In the genomic region with DNA sequence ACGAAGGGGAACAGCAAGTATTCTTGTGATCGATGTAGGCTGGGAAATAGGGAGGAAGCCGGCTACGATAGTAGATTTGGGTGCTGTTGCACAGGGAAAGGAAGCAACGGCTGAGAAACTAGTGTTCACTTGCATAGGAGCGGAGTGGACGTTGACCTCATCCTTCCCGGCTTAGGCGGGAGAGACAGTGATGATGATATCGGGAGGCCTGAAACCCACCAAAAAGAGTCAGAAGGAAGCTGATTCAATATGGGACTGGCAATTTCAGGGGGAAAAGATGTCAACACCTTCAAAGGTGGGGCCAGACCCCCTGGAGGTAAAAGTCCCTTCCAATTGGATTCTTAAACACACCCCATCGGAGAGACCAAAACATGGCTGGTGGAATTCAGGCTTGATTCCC, we compare ENCODE assay signal across 23 cellular contexts.
A peak's percentile ranks its signal among the peaks of the same experiment; 100 is the strongest.
DNase-seq lines count a peak whose midpoint lies in the region; ATAC-seq lines count a peak whose summit lies in the region.
"Had no signal": no experiment of that assay in that cellular context is flagged by ENCODE, and none has a peak within 500 bp of the region (broad histone marks: within the 10 kb centered on the region; RNA-seq: fewer than 3 reads in every experiment).

No MANE protein-coding gene starts in this region.

- H2AK5ac ChIP-seq in neuronal stem cell (ENCODE audit: low read depth, low read length) = no peak overlapping the region

- H3K4me3 ChIP-seq in CD8-positive, alpha-beta memory T cell (ENCODE audit: low read length) = no peak overlapping the region
- no peak overlapping the region for H3K4me3 ChIP-seq in neuronal stem cell (ENCODE audit: low read length in 2 of 2)
- H3K4me3 ChIP-seq: A549, cardiac muscle cell, lung, ovary had no signal

- peaks cover 88% of the 10 kb centered on the region for H3K4me1 Mint-ChIP-seq in activated CD4-positive, alpha-beta T cell treated with anti-CD3 and anti-CD28 coated beads, Interleukin-2, amount 10 ng/mL, durations not matched to agents 7 days and 5 days
- peaks cover 75 to 94% (median 78%) of the 10 kb centered on the region in 3 donors for H3K4me1 Mint-ChIP-seq in CD8-positive, alpha-beta memory T cell

- peaks cover 3% of the 10 kb centered on the region for H3K9me3 Mint-ChIP-seq in activated CD4-positive, alpha-beta T cell treated with anti-CD3 and anti-CD28 coated beads, Interleukin-2, amount 10 ng/mL, durations not matched to agents 7 days and 5 days
- no peaks in the 10 kb centered on the region for H3K9me3 Mint-ChIP-seq in CD8-positive, alpha-beta memory T cell
- peaks cover 0 to 4% of the 10 kb centered on the region in 2 donors for H3K9me3 Mint-ChIP-seq in activated naive CD4-positive, alpha-beta T cell treated with anti-CD3 and anti-CD28 coated beads, Interleukin-2, amount 50 U/mL, for 72 hours

- no peak overlapping the region for H3K9ac ChIP-seq in neuronal stem cell (ENCODE audit: low read depth, low read length, poor library complexity)

- no peaks in the 10 kb centered on the region for H3K27me3 ChIP-seq in CD8-positive, alpha-beta memory T cell (ENCODE audit: insufficient read depth, low read length, poor library complexity, severe bottlenecking)
- H3K27me3 ChIP-seq in neuronal stem cell (ENCODE audit: control insufficient read depth in 3 of 3, insufficient read depth in 3 of 3, low read depth in 1 of 3, low read length in 3 of 3) = peaks cover 0 to 32% (median 0%) of the 10 kb centered on the region in 3 experiments
- H3K27me3 ChIP-seq: cardiac muscle cell, ovary had no signal

- H3K4me1 ChIP-seq in CD8-positive, alpha-beta memory T cell (ENCODE audit: insufficient read depth, low read length) = peaks cover 68% of the 10 kb centered on the region
- H3K4me1 ChIP-seq in neuronal stem cell (ENCODE audit: control insufficient read depth in 2 of 2, insufficient read depth in 1 of 2, low read depth in 1 of 2, low read length in 2 of 2) = peaks cover 0 to 12% of the 10 kb centered on the region in 2 donors
- H3K4me1 ChIP-seq: A549 had no signal

- H3K27ac ChIP-seq in CD8-positive, alpha-beta memory T cell (ENCODE audit: low read depth, low read length) = no peak overlapping the region
- no peak overlapping the region for H3K27ac ChIP-seq in neuronal stem cell (replicated peaks; ENCODE audit: low read length)
- H3K27ac ChIP-seq: A549, C4-2B, cardiac muscle cell, ovary had no signal

- no peak for ATAC-seq in activated naive CD4-positive, alpha-beta T cell treated with anti-CD3 and anti-CD28 coated beads, Interleukin-2, amount 50 U/mL, for 72 hours
- ATAC-seq: A549, Panc1, right cardiac atrium had no signal

- CTCF ChIA-PET in activated CD4-positive, alpha-beta T cell treated with anti-CD3 and anti-CD28 coated beads, Interleukin-2, amount 10 ng/mL, durations not matched to agents 7 days and 5 days (lab: Charles Lee) = interaction anchor here (0.8 to 3.9 kb wide), 5 partner anchors 9 to 172 kb away, joined by 3 to 16 read pairs (median 4); no protein-coding TSS in a partner anchor
- CTCF ChIA-PET in CD8-positive, alpha-beta memory T cell (lab: Charles Lee) = interaction anchor here (0.8 to 1.6 kb wide), 2 partner anchors 28 to 118 kb away, joined by 3 to 5 read pairs; no protein-coding TSS in a partner anchor

- H3K27ac Mint-ChIP-seq in activated CD4-positive, alpha-beta T cell treated with anti-CD3 and anti-CD28 coated beads, Interleukin-2, amount 10 ng/mL, durations not matched to agents 7 days and 5 days = peak overlapping the region; percentile 88
- H3K27ac Mint-ChIP-seq in CD8-positive, alpha-beta memory T cell = peak overlapping the region; percentile 59 to 91 (median 86)
- peak overlapping the region; percentile 85 to 96 for H3K27ac Mint-ChIP-seq in activated naive CD4-positive, alpha-beta T cell treated with anti-CD3 and anti-CD28 coated beads, Interleukin-2, amount 50 U/mL, for 72 hours
- H3K27ac Mint-ChIP-seq: dendritic cell treated with granulocyte-macrophage colony-stimulating factor and Interleukin-4, amounts not matched to agents 40 ng/mL and 50 ng/mL, for 4 days had no signal

- no peak overlapping the region for H4K8ac ChIP-seq in neuronal stem cell (ENCODE audit: low read depth, low read length)

- no peak overlapping the region for H2AFZ ChIP-seq in neuronal stem cell (ENCODE audit: low read length)

- H3K36me3 Mint-ChIP-seq in activated CD4-positive, alpha-beta T cell treated with anti-CD3 and anti-CD28 coated beads, Interleukin-2, amount 10 ng/mL, durations not matched to agents 7 days and 5 days (ENCODE audit: low read depth) = peaks cover 68% of the 10 kb centered on the region
- H3K36me3 Mint-ChIP-seq in CD8-positive, alpha-beta memory T cell = peaks cover 0 to 53% (median 4%) of the 10 kb centered on the region in 3 donors
- H3K36me3 Mint-ChIP-seq in activated naive CD4-positive, alpha-beta T cell treated with anti-CD3 and anti-CD28 coated beads, Interleukin-2, amount 50 U/mL, for 72 hours = peaks cover 5 to 57% of the 10 kb centered on the region in 2 donors

- peak overlapping the region; percentile 38 for H2BK15ac ChIP-seq in neuronal stem cell (ENCODE audit: low read length)

- no peaks in the 10 kb centered on the region for H3K9me3 ChIP-seq in CD8-positive, alpha-beta memory T cell (ENCODE audit: low read length)
- H3K9me3 ChIP-seq in neuronal stem cell (replicated peaks in 1 of 2; ENCODE audit: control insufficient read depth in 2 of 2, insufficient read depth in 1 of 2, low read depth in 1 of 2, low read length in 2 of 2) = peaks cover 0 to 5% of the 10 kb centered on the region in 2 donors
- H3K9me3 ChIP-seq: A549, ovary had no signal

- WGBS in neuronal stem cell (ENCODE audit: extremely low coverage in 2 of 2, insufficient read length in 2 of 2, insufficient replicate concordance in 1 of 2), 2 donors = no CpG with 5 or more reads among the region's 11 CpGs

- DNase-seq in activated CD4-positive, alpha-beta T cell treated with anti-CD3 and anti-CD28 coated beads, Interleukin-2, amount 10 ng/mL, durations not matched to agents 7 days and 5 days = no peak
- no peak for DNase-seq in activated CD4-positive, alpha-beta T cell treated with anti-CD3 and anti-CD28 coated beads, Interleukin-2, amount 50 U/mL, for 1 hour
- no peak for DNase-seq in CD8-positive, alpha-beta memory T cell
- no peak for DNase-seq in activated naive CD4-positive, alpha-beta T cell treated with anti-CD3 and anti-CD28 coated beads, Interleukin-2, amount 50 U/mL, for 72 hours (ENCODE audit: low spot score in 2 of 2)
- no peak for DNase-seq in neuronal stem cell (ENCODE audit: low spot score)
- no peak for DNase-seq in hepatic stellate cell (ENCODE audit: low spot score)
- DNase-seq in NK-92 treated with Interleukin-12 subunit alpha and Interleukin-12 subunit beta, amount 100 ng/mL, for 24 hours (lab: John Stamatoyannopoulos, UW) = no peak
- no peak for DNase-seq in amniotic stem cell (lab: John Stamatoyannopoulos, UW)
- DNase-seq: DMS153, hippocampal formation, islet precursor cell, Karpas-422, NCI-H1048, NCI-H187 treated with DMSO at 0.1 percent for 48 hours, NCI-H226, ovary, right cardiac atrium had no signal

- H3K36me3 ChIP-seq in CD8-positive, alpha-beta memory T cell (ENCODE audit: insufficient read depth, low read length) = peaks cover 10% of the 10 kb centered on the region
- H3K36me3 ChIP-seq in neuronal stem cell (replicated peaks in 1 of 2; ENCODE audit: control insufficient read depth in 2 of 2, insufficient read depth in 2 of 2, low read length in 2 of 2) = no peaks in the 10 kb centered on the region
- H3K36me3 ChIP-seq: cardiac muscle cell, ovary had no signal

- peak overlapping the region; percentile 32 for H3K4me3 Mint-ChIP-seq in activated CD4-positive, alpha-beta T cell treated with anti-CD3 and anti-CD28 coated beads, Interleukin-2, amount 10 ng/mL, durations not matched to agents 7 days and 5 days
- H3K4me3 Mint-ChIP-seq in CD8-positive, alpha-beta memory T cell = peak overlapping the region in 6 of 7 donors; percentile 41 to 70 (median 55)
- H3K4me3 Mint-ChIP-seq: dendritic cell treated with granulocyte-macrophage colony-stimulating factor and Interleukin-4, amounts not matched to agents 40 ng/mL and 50 ng/mL, for 4 days had no signal

- no peaks in the 10 kb centered on the region for H3K27me3 Mint-ChIP-seq in activated CD4-positive, alpha-beta T cell treated with anti-CD3 and anti-CD28 coated beads, Interleukin-2, amount 10 ng/mL, durations not matched to agents 7 days and 5 days
- H3K27me3 Mint-ChIP-seq in CD8-positive, alpha-beta memory T cell = no peaks in the 10 kb centered on the region

- POLR2A ChIA-PET in activated CD4-positive, alpha-beta T cell treated with anti-CD3 and anti-CD28 coated beads, Interleukin-2, amount 10 ng/mL, durations not matched to agents 7 days and 5 days (lab: Charles Lee) = interaction anchor here (0.6 kb wide), 1 partner anchor 73 kb away, joined by 3 read pairs; no protein-coding TSS in a partner anchor
- POLR2A ChIA-PET in CD8-positive, alpha-beta memory T cell (lab: Charles Lee) = interaction anchor here (0.6 to 0.7 kb wide), 2 partner anchors 18 to 27 kb away, joined by 3 read pairs; no protein-coding TSS in a partner anchor

- no peak overlapping the region for H2BK5ac ChIP-seq in neuronal stem cell (ENCODE audit: low read length)

- no peak overlapping the region for H3K23ac ChIP-seq in neuronal stem cell (ENCODE audit: low read depth, low read length, poor library complexity)

- no peak overlapping the region for H4K91ac ChIP-seq in neuronal stem cell (ENCODE audit: low read depth, low read length, poor library complexity)

- no peaks in the 10 kb centered on the region for H3K79me1 ChIP-seq in neuronal stem cell (ENCODE audit: low read depth, low read length)

- no peak overlapping the region for H3K14ac ChIP-seq in neuronal stem cell (ENCODE audit: low read length)

- H3K4me2 ChIP-seq in neuronal stem cell (ENCODE audit: insufficient read depth, low read length, poor library complexity, severe bottlenecking) = no peak overlapping the region
- H3K4me2 ChIP-seq: A549 had no signal

- H2BK120ac ChIP-seq in neuronal stem cell (ENCODE audit: low read depth, low read length) = no peak overlapping the region

- H3K18ac ChIP-seq in neuronal stem cell (ENCODE audit: low read length) = no peak overlapping the region

- H3K4ac ChIP-seq in neuronal stem cell (ENCODE audit: low read length) = no peak overlapping the region

- H2BK12ac ChIP-seq in neuronal stem cell (ENCODE audit: low read length) = no peak overlapping the region
